ENCODE assay signal across 28 cellular contexts in genomic region chr12:47530050-47530449, GRCh38.
"Had no signal": no experiment of that assay in that cellular context is flagged by ENCODE, and none has a peak within 500 bp of the region (broad histone marks: within the 10 kb centered on the region; RNA-seq: fewer than 3 reads in every experiment).

No MANE protein-coding gene starts in this region.

- FAIRE-seq: colon, endometrium, endothelial cell of umbilical vein, frontal cortex had no signal

- DNase-seq: colonic mucosa; cortex of kidney; dermis blood vessel endothelial cell; dorsolateral prefrontal cortex; effector CD4-positive, alpha-beta T cell; effector CD8-positive, alpha-beta T cell; effector memory CD4-positive, alpha-beta T cell; effector memory CD8-positive, alpha-beta T cell; endodermal cell; erythroblast; esophagus squamous epithelium; foreskin fibroblast; foreskin keratinocyte; foreskin melanocyte; gastrocnemius medialis; glutamatergic neuron; head of caudate nucleus; heart left ventricle; heart right ventricle had no signal

- H3K27me3 ChIP-seq: colonic mucosa, esophagus muscularis mucosa, gastrocnemius medialis had no signal

- H3K4me1 ChIP-seq: colonic mucosa, esophagus muscularis mucosa, esophagus squamous epithelium, foreskin keratinocyte, gastrocnemius medialis, gastroesophageal sphincter, heart left ventricle, heart right ventricle had no signal

- H3K36me3 ChIP-seq: colonic mucosa, esophagus muscularis mucosa, esophagus squamous epithelium, gastrocnemius medialis, gastroesophageal sphincter, heart left ventricle, heart right ventricle had no signal

- ATAC-seq: effector memory CD8-positive, alpha-beta T cell; esophagus mucosa; foreskin keratinocyte; gastrocnemius medialis; gastroesophageal sphincter; heart left ventricle; heart right ventricle had no signal

- H3K4me3 ChIP-seq: colonic mucosa, coronary artery, dorsolateral prefrontal cortex, esophagus muscularis mucosa, esophagus squamous epithelium, gastrocnemius medialis, gastroesophageal sphincter, heart left ventricle, heart right ventricle had no signal

- H3K9me3 ChIP-seq: colonic mucosa, esophagus squamous epithelium, gastrocnemius medialis had no signal

- H3K27ac ChIP-seq: colonic mucosa, coronary artery, dorsolateral prefrontal cortex, epithelial cell of prostate, esophagus muscularis mucosa, esophagus squamous epithelium, foreskin keratinocyte, gastrocnemius medialis, gastroesophageal sphincter, heart left ventricle, heart right ventricle had no signal
